ENCODE assay signal across 20 cellular contexts in the genomic region with DNA sequence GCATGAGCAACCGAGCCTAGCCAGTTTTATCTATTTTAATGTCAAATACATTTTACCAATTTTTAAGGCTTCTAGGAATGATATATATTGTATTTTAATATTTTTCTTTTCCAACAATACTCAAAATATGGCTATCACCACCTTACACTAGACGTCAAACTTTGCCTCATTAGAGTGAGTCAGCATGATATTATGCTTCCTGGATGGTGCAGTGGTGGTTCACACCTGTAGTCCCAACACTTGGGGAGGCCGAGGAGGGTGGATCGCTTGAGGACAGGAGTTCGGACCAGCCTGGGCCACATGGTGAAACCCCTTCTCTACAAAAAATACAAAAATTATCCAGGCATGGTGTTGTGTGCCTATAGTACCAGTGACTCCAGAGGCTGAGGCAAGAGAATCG. TPM values are rescaled to one million over a fixed set of nuclear protein-coding genes. Genes with fewer than 3 reads are reported as not detected.
A peak's percentile ranks its signal among the peaks of the same experiment; 100 is the strongest.
DNase-seq lines count a peak whose midpoint lies in the region; ATAC-seq, FAIRE-seq and TF ChIP-seq lines count a peak whose summit lies in the region.
"Had no signal": no experiment of that assay in that cellular context is flagged by ENCODE, and none has a peak within 500 bp of the region (broad histone marks: within the 10 kb centered on the region; RNA-seq: fewer than 3 reads in every experiment).

No MANE protein-coding gene starts in this region.

- peaks cover 4% of the 10 kb centered on the region for H3K36me3 Mint-ChIP-seq in Calu3 (ENCODE audit: insufficient read depth, unreplicated experiment)
- H3K36me3 Mint-ChIP-seq: CD4-positive, CD25-positive, alpha-beta regulatory T cell; IgD-negative memory B cell; T-cell had no signal

- 100% methylated on average over 1 of the region's 6 CpGs; no CpG with 5 or more reads in 1 of the 2 experiments for WGBS in IMR-90 (ENCODE audit: extremely low coverage in 2 of 2, insufficient read length in 1 of 2), 2 experiments
- WGBS in K562 (ENCODE audit: insufficient coverage, low coverage, missing lambda C conversion rate), result 30% methylated on average over 6 of the region's 6 CpGs
- 82 to 84% methylated on average over 6 of the region's 6 CpGs for WGBS in body of pancreas, 2 donors

- peak overlapping the region; percentile 17 to 74; a peak in 2 of 4 replicates for H4K8ac ChIP-seq in IMR-90 (ENCODE audit: low read depth in 2 of 2, low read length in 2 of 2)

- H3K4me3 Mint-ChIP-seq in Calu3 (ENCODE audit: low read depth, unreplicated experiment), result no peak overlapping the region
- H3K4me3 Mint-ChIP-seq: B cell; CD4-positive, CD25-positive, alpha-beta regulatory T cell; IgD-negative memory B cell; T-cell had no signal

- H3K79me1 ChIP-seq in IMR-90 (ENCODE audit: low read depth in 1 of 2, low read length in 2 of 2), result no peaks in the 10 kb centered on the region

- TF ChIP-seq EP300 in K562 (IDR thresholded peaks at IDR 0.05; ENCODE audit: low read length), result no peak

- H3K9me3 ChIP-seq in IMR-90 (ENCODE audit: control insufficient read depth, insufficient read depth, low read length), result no peaks in the 10 kb centered on the region
- no peaks in the 10 kb centered on the region; the same call in 1 of the 2 replicates for H3K9me3 ChIP-seq in K562 (replicated peaks; ENCODE audit: control insufficient read depth, insufficient read depth, low read depth, low read length)
- H3K9me3 ChIP-seq in keratinocyte (ENCODE audit: control insufficient read depth, low read depth, low read length), result no peaks in the 10 kb centered on the region
- H3K9me3 ChIP-seq in body of pancreas, result no peaks in the 10 kb centered on the region
- H3K9me3 ChIP-seq: SK-N-SH had no signal

- peak overlapping the region; percentile 75 for H4K91ac ChIP-seq in IMR-90 (ENCODE audit: insufficient read depth, low read depth, low read length)

- H4K20me1 ChIP-seq in IMR-90 (ENCODE audit: insufficient read depth, low read length), result no peaks in the 10 kb centered on the region
- H4K20me1 ChIP-seq in K562 (replicated peaks; ENCODE audit: control insufficient read depth, insufficient read depth, low read length), result no peaks in the 10 kb centered on the region
- no peaks in the 10 kb centered on the region for H4K20me1 ChIP-seq in keratinocyte (ENCODE audit: control insufficient read depth, extremely low read depth, insufficient read depth, low read length)

- H3K9ac ChIP-seq in IMR-90 (ENCODE audit: low read depth, low read length), result no peak overlapping the region
- no peak overlapping the region for H3K9ac ChIP-seq in K562 (ENCODE audit: insufficient read depth in 1 of 2, low read depth in 2 of 2, low read length in 2 of 2)
- H3K9ac ChIP-seq in keratinocyte (ENCODE audit: control insufficient read depth, extremely low read depth, insufficient read depth, low read length), result no peak overlapping the region
- H3K9ac ChIP-seq: SK-N-SH had no signal

- H3K27me3 ChIP-seq in IMR-90 (ENCODE audit: control insufficient read depth, insufficient read depth, low read length), result no peaks in the 10 kb centered on the region
- H3K27me3 ChIP-seq in K562 (ENCODE audit: control insufficient read depth in 2 of 2, insufficient read depth in 2 of 2, low read length in 2 of 2), result peaks cover 7 to 32% of the 10 kb centered on the region in 2 experiments; a peak in 4 of 5 replicates
- H3K27me3 ChIP-seq in keratinocyte (ENCODE audit: control insufficient read depth, extremely low read depth, insufficient read depth, low read length), result no peaks in the 10 kb centered on the region
- no peaks in the 10 kb centered on the region for H3K27me3 ChIP-seq in body of pancreas

- no peaks in the 10 kb centered on the region for H3K27me3 Mint-ChIP-seq in Calu3 (ENCODE audit: unreplicated experiment)

- peaks cover 12% of the 10 kb centered on the region for H3K4me1 Mint-ChIP-seq in Calu3 (ENCODE audit: low read depth, unreplicated experiment)
- H3K4me1 Mint-ChIP-seq: B cell; CD4-positive, CD25-positive, alpha-beta regulatory T cell; IgD-negative memory B cell; T-cell had no signal

- dilution Hi-C loops in IMR-90 (cut with HindIII; ENCODE audit: low sequenced_read_pairs, unreplicated experiment), result no loop called here
- dilution Hi-C loops in keratinocyte (cut with MboI; ENCODE audit: extremely low pct_ligation_motif_present, low sequenced_read_pairs), result no loop called here

- peak overlapping the region; percentile 62 for H2BK5ac ChIP-seq in IMR-90 (ENCODE audit: low read depth, low read length, poor library complexity, severe bottlenecking)

- H3K4me1 ChIP-seq in IMR-90 (ENCODE audit: control insufficient read depth, insufficient read depth, low read length) (peaks cover 4% of the 10 kb centered on the region), K562 (replicated peaks in 1 of 2; ENCODE audit: control insufficient read depth in 2 of 2, insufficient read depth in 2 of 2, low read length in 2 of 2) (no peaks in the 10 kb centered on the region; a peak in 1 of 5 replicates), keratinocyte (ENCODE audit: control insufficient read depth, extremely low read depth, insufficient read depth, low read length) (peaks cover 9% of the 10 kb centered on the region), body of pancreas (no peaks in the 10 kb centered on the region)

- in situ Hi-C loops in IMR-90 (cut with MboI; ENCODE audit: low sequenced_read_pairs), result no loop called here
- in situ Hi-C loops in K562 (cut with MboI), result no loop called here
- in situ Hi-C loops in GM13976 (cut with MboI; ENCODE audit: low sequenced_read_pairs, unreplicated experiment), result no loop called here

- no peak overlapping the region for H2AK9ac ChIP-seq in IMR-90 (replicated peaks; ENCODE audit: low read depth, low read length, poor library complexity)

- TF ChIP-seq RAD21 in IMR-90 (IDR thresholded peaks at IDR 0.05; ENCODE audit: low read length) (no peak), K562 (CRISPR knock-in tag; conservative IDR thresholded peaks at IDR 0.05 in 1 of 2, IDR thresholded peaks at IDR 0.05 in 1 of 2) (no peak)

- intact Hi-C loops in Calu3 (cut with micrococcal nuclease; ENCODE audit: unreplicated experiment) (loop anchor here (1.0 kb wide), 1 partner anchor 8 kb away; the partner anchor contains the start of gene CDC14B), IMR-90 (cut with micrococcal nuclease) (no loop called here), K562 (cut with micrococcal nuclease) (no loop called here), body of pancreas (cut with DNase I) (no loop called here)

- H3K27ac Mint-ChIP-seq in Calu3 (ENCODE audit: unreplicated experiment), result peak overlapping the region; percentile 88
- H3K27ac Mint-ChIP-seq: B cell, IgD-negative memory B cell, T-cell had no signal

- BruUV-seq in Calu3 (replicated peaks; lab: Mats Ljungman, UMichigan) (no TSS peak), IMR-90 (replicated peaks; lab: Mats Ljungman, UMichigan) (no TSS peak), K562 (replicated peaks; lab: Mats Ljungman, UMichigan) (no TSS peak)

- CTCF ChIA-PET in Calu3 (lab: Charles Lee), result no interaction called here
- CTCF ChIA-PET in IMR-90 (lab: Yijun Ruan, JAX), result no interaction called here
- CTCF ChIA-PET in K562 (lab: Yijun Ruan, JAX; ENCODE audit: low intra/inter-chr PET ratio), result interaction anchor here (0.6 kb wide), 1 partner anchor 1895 kb away, joined by 3 read pairs; no protein-coding TSS in a partner anchor

- peaks cover 3% of the 10 kb centered on the region for H3K9me3 Mint-ChIP-seq in Calu3 (ENCODE audit: low read depth, unreplicated experiment)
- H3K9me3 Mint-ChIP-seq: CD4-positive, CD25-positive, alpha-beta regulatory T cell; IgD-negative memory B cell; T-cell had no signal

- H3K9me1 ChIP-seq in IMR-90 (ENCODE audit: insufficient read depth, low read length) (peaks cover 5% of the 10 kb centered on the region; the same call in 1 of the 2 replicates), K562 (ENCODE audit: control insufficient read depth, insufficient read depth, low read length) (no peaks in the 10 kb centered on the region), keratinocyte (ENCODE audit: control insufficient read depth, extremely low read depth, insufficient read depth, low read length) (no peaks in the 10 kb centered on the region)

- FAIRE-seq in K562 (lab: Jason Lieb, UNC) (no peak), keratinocyte (lab: Jason Lieb, UNC) (no peak)

- H3K23ac ChIP-seq in IMR-90 (ENCODE audit: low read depth, low read length), result peak overlapping the region; percentile 51; the same call in 1 of the 2 replicates

- no peaks in the 10 kb centered on the region for H3K36me3 ChIP-seq in IMR-90 (ENCODE audit: control insufficient read depth, insufficient read depth, low read length)
- H3K36me3 ChIP-seq in K562 (ENCODE audit: control insufficient read depth, insufficient read depth, low read length), result no peaks in the 10 kb centered on the region
- H3K36me3 ChIP-seq in keratinocyte (ENCODE audit: control insufficient read depth in 2 of 2, extremely low read depth in 1 of 2, insufficient read depth in 2 of 2, low read length in 2 of 2), result no peaks in the 10 kb centered on the region
- H3K36me3 ChIP-seq in body of pancreas (replicated peaks in 1 of 2; ENCODE audit: insufficient read depth in 1 of 2, low read depth in 2 of 2), result no peaks in the 10 kb centered on the region

- no peaks in the 10 kb centered on the region for H3K79me2 ChIP-seq in K562 (ENCODE audit: control insufficient read depth, insufficient read depth, low read length)
- H3K79me2 ChIP-seq in keratinocyte (ENCODE audit: control insufficient read depth, insufficient read depth, low read length), result no peaks in the 10 kb centered on the region

- peak overlapping the region; percentile 98 for H2BK20ac ChIP-seq in IMR-90 (ENCODE audit: low read depth, low read length)

- ATAC-seq in IMR-90 (ENCODE audit: low read depth) (peak; percentile 27; the same call in 1 of the 2 replicates), K562 (no peak), body of pancreas (no peak), HG03159 (IDR thresholded peaks at IDR 0.05; ENCODE audit: unreplicated experiment) (no peak)
- ATAC-seq: Panc1, Right ventricle myocardium inferior, T-cell had no signal

- POLR2A ChIA-PET in IMR-90 (lab: Charles Lee; ENCODE audit: unreplicated experiment) (no interaction called here), K562 (lab: Yijun Ruan, JAX) (no interaction called here)

- peak overlapping the region; percentile 95 for H3K4ac ChIP-seq in IMR-90 (ENCODE audit: low read depth, low read length)

- peak overlapping the region; percentile 5; the same call in 1 of the 2 replicates for H3K56ac ChIP-seq in IMR-90 (ENCODE audit: extremely low read depth, insufficient read depth, low read length)

- H3K4me3 ChIP-seq in IMR-90 (ENCODE audit: insufficient read depth, low read depth, low read length) (no peak overlapping the region), K562 (no peak overlapping the region), keratinocyte (ENCODE audit: control insufficient read depth in 2 of 3, extremely low read depth in 1 of 3, insufficient read depth in 2 of 3, low read depth in 1 of 3, low read length in 3 of 3) (no peak overlapping the region), body of pancreas (no peak overlapping the region)

- H3K27ac ChIP-seq in IMR-90 (ENCODE audit: insufficient read depth, low read length), result peak overlapping the region; percentile 54
- H3K27ac ChIP-seq in K562 (ENCODE audit: extremely low read depth, low read depth, low read length), result no peak overlapping the region
- no peak overlapping the region for H3K27ac ChIP-seq in keratinocyte (ENCODE audit: control insufficient read depth, insufficient read depth, low read length)
- no peak overlapping the region for H3K27ac ChIP-seq in body of pancreas

- H2BK120ac ChIP-seq in IMR-90 (ENCODE audit: low read depth, low read length), result peak overlapping the region; percentile 94

- DNase-seq in Calu3 (peak; percentile 3), IMR-90 (no peak), K562 (ENCODE audit: extremely low read depth in 1 of 4, low spot score in 3 of 4) (no peak), keratinocyte (ENCODE audit: low read depth, low spot score) (no peak), HuH-7 (ENCODE audit: low spot score) (no peak), GM13976 (ENCODE audit: low spot score) (no peak), body of pancreas (no peak)
- DNase-seq: CD4-positive, CD25-positive, alpha-beta regulatory T cell; DMS79; NCI-H1436 treated with DMSO at 0.1 percent for 48 hours; NCI-H2029 treated with DMSO at 0.1 percent for 48 hours; NCI-H510A; NCI-H82; SK-N-SH; T-cell had no signal

- peak overlapping the region; percentile 92 for H3K18ac ChIP-seq in IMR-90 (ENCODE audit: low read depth, low read length)

- peak overlapping the region; percentile 51; the same call in 2 of the 3 replicates for H2BK15ac ChIP-seq in IMR-90 (ENCODE audit: low read depth, low read length)

- H2AFZ ChIP-seq in IMR-90 (replicated peaks; ENCODE audit: low read length, poor library complexity) (peak overlapping the region; percentile 76), K562 (ENCODE audit: low read depth, low read length) (no peak overlapping the region), keratinocyte (ENCODE audit: control insufficient read depth, low read length) (peak overlapping the region; percentile 22)

- H4K5ac ChIP-seq in IMR-90 (ENCODE audit: low read depth, low read length), result peak overlapping the region; percentile 59

- peak overlapping the region; percentile 61 for H3K14ac ChIP-seq in IMR-90 (replicated peaks; ENCODE audit: low read depth, low read length)

- H2AK5ac ChIP-seq in IMR-90 (ENCODE audit: low read depth, low read length), result peak overlapping the region; percentile 83

- no peak overlapping the region for H3K4me2 ChIP-seq in IMR-90 (ENCODE audit: low read depth, low read length)
- H3K4me2 ChIP-seq in K562 (ENCODE audit: insufficient read depth, low read length), result no peak overlapping the region
- no peak overlapping the region for H3K4me2 ChIP-seq in keratinocyte (ENCODE audit: control insufficient read depth, extremely low read depth, insufficient read depth, low read depth, low read length)
- H3K4me2 ChIP-seq: SK-N-SH had no signal

- TF ChIP-seq POLR2A in IMR-90 (IDR thresholded peaks at IDR 0.05; ENCODE audit: low read depth, low read length) (no peak), K562 (conservative IDR thresholded peaks at IDR 0.05) (no peak), body of pancreas (IDR thresholded peaks at IDR 0.05) (no peak)

- TF ChIP-seq CTCF in Calu3 (IDR thresholded peaks at IDR 0.05; ENCODE audit: unreplicated experiment) (no peak), IMR-90 (conservative IDR thresholded peaks at IDR 0.05; ENCODE audit: low read depth, low read length) (no peak), K562 (IDR thresholded peaks at IDR 0.05 in 2 of 3, conservative IDR thresholded peaks at IDR 0.05 in 1 of 3; ENCODE audit: insufficient read depth in 2 of 3, low read depth in 1 of 3, low read length in 3 of 3) (no peak), keratinocyte (optimal IDR thresholded peaks at IDR 0.05 in 1 of 3, IDR thresholded peaks at IDR 0.05 in 1 of 3, conservative IDR thresholded peaks at IDR 0.05 in 1 of 3; ENCODE audit: extremely low read depth in 1 of 3, insufficient read depth in 2 of 3, low read length in 3 of 3) (no peak), GM13976 (IDR thresholded peaks at IDR 0.05; ENCODE audit: borderline replicate concordance, control extremely low read depth, extremely low read depth, insufficient read depth, missing control alignments) (no peak), body of pancreas (IDR thresholded peaks at IDR 0.05) (no peak)

RNA-seq across cellular contexts. Expression of gene CDC14B, which starts 7.3 kb away (rescaled TPM):
- total RNA-seq in Calu3 (2022) (26.4 and 29.8 TPM in 2 replicates), IMR-90 (2012; rRNA removed) (24.7 and 26.3 TPM in 2 replicates), K562 (2014; rRNA removed) (2.2 and 2.4 TPM in 2 replicates), K562 (2014; rRNA removed; fragmentation: Illumina TruSeq; extraction: Trizol) (6.0 and 6.4 TPM in 2 replicates), K562 (2015; rRNA removed; fragmentation: Illumina TruSeq; extraction: Trizol) (3.3 and 3.4 TPM in 2 replicates), K562 (2021) (5.8 and 6.4 TPM in 2 replicates), body of pancreas (10 to 100 TPM; 10.9 to 16.1 TPM)
- polyA plus RNA-seq in IMR-90 (2012; rRNA removed) (8.6 and 9.7 TPM in 2 replicates), K562 (2011; rRNA removed) (4.3 and 4.5 TPM in 2 replicates), K562 (2014; fragmentation: Illumina TruSeq; extraction: Trizol) (4.7 and 5.6 TPM in 2 replicates), K562 (2014; fragmentation: Nextera tagmentation; extraction: Ambion mirVana) (1 to 10 TPM; 1.4 to 1.5 TPM), K562 (2014; rRNA removed) (3.8 and 5.2 TPM in 2 replicates), keratinocyte (4.5 to 9.3 TPM (median 7.5 TPM) in 3 replicates)
- polyA plus RNA-seq in IMR-90 (2012; cell fraction: cytosol; rRNA removed), result 3.8 and 5.8 TPM in 2 replicates
- 5.9 and 22.5 TPM in 2 replicates for polyA plus RNA-seq in IMR-90 (2012; cell fraction: nucleus; rRNA removed; ENCODE audit: low replicate concordance)
- 7.4 and 20.5 TPM in 2 replicates for total RNA-seq in K562 (2011; cell fraction: chromatin; rRNA removed; ENCODE audit: low replicate concordance)
- total RNA-seq in K562 (2011; cell fraction: nucleolus; rRNA removed), result 3.8 and 4.8 TPM in 2 replicates
- total RNA-seq in K562 (2011; cell fraction: nucleoplasm; rRNA removed), result 7.4 and 9.8 TPM in 2 replicates
- 1.8 and 2.9 TPM in 2 replicates for polyA plus RNA-seq in K562 (2011; cell fraction: cytosol; rRNA removed)
- polyA plus RNA-seq in K562 (2011; cell fraction: nucleus; rRNA removed), result 6.7 and 6.8 TPM in 2 replicates
- 4.0 and 6.7 TPM in 2 replicates for polyA plus RNA-seq in K562 (2012)
- polyA minus RNA-seq in K562 (2011; rRNA and poly(A)+ RNA removed), result 11.5 and 12.4 TPM in 2 replicates
- 3.5 and 4.5 TPM in 2 replicates for polyA minus RNA-seq in K562 (2011; cell fraction: cytosol; rRNA and poly(A)+ RNA removed)
- polyA minus RNA-seq in K562 (2011; cell fraction: nucleus; rRNA and poly(A)+ RNA removed), result 4.2 and 4.4 TPM in 2 replicates
- 2.7 TPM for polyA plus RNA-seq in keratinocyte (2011; ENCODE audit: low read depth)
- 5.5 and 8.7 TPM in 2 replicates for polyA plus RNA-seq in keratinocyte (2011; cell fraction: cytosol; rRNA removed)
- polyA plus RNA-seq in keratinocyte (2011; cell fraction: nucleus; rRNA removed), result 10.3 and 11.9 TPM in 2 replicates
- polyA plus RNA-seq in keratinocyte (2012; ENCODE audit: low replicate concordance), result 3.5 and 7.3 TPM in 2 replicates
- polyA minus RNA-seq in keratinocyte, result 7.5 to 21.1 TPM (median 8.2 TPM) in 3 replicates
- 8.2 TPM for polyA minus RNA-seq in keratinocyte (2011; cell fraction: cytosol; rRNA and poly(A)+ RNA removed)
- polyA minus RNA-seq in keratinocyte (2011; cell fraction: nucleus; rRNA and poly(A)+ RNA removed), result 7.9 and 13.1 TPM in 2 replicates

RNA-seq across cellular contexts. Expression of gene PRXL2C, which starts 28.2 kb away (rescaled TPM):
- 10.5 and 10.8 TPM in 2 replicates for total RNA-seq in Calu3 (2022)
- 9.0 and 10.0 TPM in 2 replicates for total RNA-seq in IMR-90 (2012; rRNA removed)
- polyA plus RNA-seq in IMR-90 (2012; rRNA removed), result 2.7 and 2.9 TPM in 2 replicates
- polyA plus RNA-seq in IMR-90 (2012; cell fraction: cytosol; rRNA removed), result 0.87 and 1.8 TPM in 2 replicates
- polyA plus RNA-seq in IMR-90 (2012; cell fraction: nucleus; rRNA removed; ENCODE audit: low replicate concordance), result 0.75 and 1.3 TPM in 2 replicates
- total RNA-seq in K562 (2011; cell fraction: chromatin; rRNA removed; ENCODE audit: low replicate concordance), result 3.6 and 4.6 TPM in 2 replicates
- 3.3 and 4.3 TPM in 2 replicates for total RNA-seq in K562 (2011; cell fraction: nucleolus; rRNA removed)
- 4.8 and 7.6 TPM in 2 replicates for total RNA-seq in K562 (2011; cell fraction: nucleoplasm; rRNA removed)
- total RNA-seq in K562 (2014; rRNA removed), result 10.6 and 12.0 TPM in 2 replicates
- 14.6 and 14.7 TPM in 2 replicates for total RNA-seq in K562 (2014; rRNA removed; fragmentation: Illumina TruSeq; extraction: Trizol)
- total RNA-seq in K562 (2015; rRNA removed; fragmentation: Illumina TruSeq; extraction: Trizol), result 14.1 and 15.3 TPM in 2 replicates
- total RNA-seq in K562 (2021), result 13.4 and 15.2 TPM in 2 replicates
- polyA plus RNA-seq in K562 (2011; rRNA removed), result 9.9 and 13.6 TPM in 2 replicates
- 4.1 and 5.5 TPM in 2 replicates for polyA plus RNA-seq in K562 (2011; cell fraction: cytosol; rRNA removed)
- 2.7 and 3.9 TPM in 2 replicates for polyA plus RNA-seq in K562 (2011; cell fraction: nucleus; rRNA removed)
- polyA plus RNA-seq in K562 (2012), result 5.9 and 8.8 TPM in 2 replicates
- 9.0 and 9.3 TPM in 2 replicates for polyA plus RNA-seq in K562 (2014; fragmentation: Illumina TruSeq; extraction: Trizol)
- polyA plus RNA-seq in K562 (2014; fragmentation: Nextera tagmentation; extraction: Ambion mirVana), result 1 to 10 TPM; 3.6 to 3.7 TPM
- polyA plus RNA-seq in K562 (2014; rRNA removed), result 8.1 and 8.9 TPM in 2 replicates
- 6.2 and 7.3 TPM in 2 replicates for polyA minus RNA-seq in K562 (2011; rRNA and poly(A)+ RNA removed)
- polyA minus RNA-seq in K562 (2011; cell fraction: cytosol; rRNA and poly(A)+ RNA removed), result 5.8 and 5.9 TPM in 2 replicates
- 3.3 and 3.5 TPM in 2 replicates for polyA minus RNA-seq in K562 (2011; cell fraction: nucleus; rRNA and poly(A)+ RNA removed)
- 4.2 to 10.1 TPM (median 8.6 TPM) in 3 replicates for polyA plus RNA-seq in keratinocyte
- polyA plus RNA-seq in keratinocyte (2011; ENCODE audit: low read depth), result 3.9 TPM
- polyA plus RNA-seq in keratinocyte (2011; cell fraction: cytosol; rRNA removed), result 4.6 and 7.7 TPM in 2 replicates
- 2.1 and 2.5 TPM in 2 replicates for polyA plus RNA-seq in keratinocyte (2011; cell fraction: nucleus; rRNA removed)
- polyA plus RNA-seq in keratinocyte (2012; ENCODE audit: low replicate concordance), result 3.9 and 8.1 TPM in 2 replicates
- 2.5 to 3.9 TPM (median 3.8 TPM) in 3 replicates for polyA minus RNA-seq in keratinocyte
- polyA minus RNA-seq in keratinocyte (2011; cell fraction: cytosol; rRNA and poly(A)+ RNA removed), result 7.1 TPM
- polyA minus RNA-seq in keratinocyte (2011; cell fraction: nucleus; rRNA and poly(A)+ RNA removed), result 1.2 and 4.0 TPM in 2 replicates
- total RNA-seq in body of pancreas, result 1 to 10 TPM; 3.3 to 5.7 TPM
